18 cellular contexts compared by ENCODE assay signal in the genomic region with DNA sequence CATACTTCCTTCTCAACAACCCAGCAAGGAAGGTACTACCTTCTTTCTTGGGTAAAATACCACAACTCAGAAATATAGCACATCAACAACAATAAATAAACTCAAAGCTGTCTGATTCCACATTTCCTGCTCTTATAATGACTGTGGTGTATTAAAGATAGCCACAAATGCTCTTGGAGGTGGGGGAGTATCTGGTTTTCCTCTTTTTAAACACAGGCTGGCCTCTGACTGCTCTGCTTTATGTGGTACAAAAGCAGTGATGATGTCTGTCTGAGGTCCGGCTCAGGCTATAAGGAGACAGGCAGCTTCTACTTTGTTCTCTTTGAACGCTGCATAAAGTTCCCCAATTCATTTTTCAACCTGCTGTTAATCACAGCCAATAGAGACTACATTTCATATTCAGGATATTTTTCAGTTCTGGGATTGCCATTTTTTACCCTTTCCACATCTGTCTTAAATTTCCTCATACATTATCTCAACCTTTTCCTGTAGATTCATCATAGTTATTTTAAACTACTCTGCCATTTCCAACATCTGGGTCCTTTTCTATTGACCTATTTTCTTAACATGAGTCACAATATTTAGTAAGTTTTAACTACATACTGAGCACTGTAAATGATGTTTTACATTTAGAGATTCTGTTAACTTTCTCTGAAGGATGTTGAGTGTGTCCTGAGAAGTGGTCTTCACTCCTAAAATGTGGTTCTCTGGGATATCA.
DNase-seq lines count a peak whose midpoint lies in the region; ATAC-seq, FAIRE-seq and TF ChIP-seq lines count a peak whose summit lies in the region.
"Had no signal": no experiment of that assay in that cellular context is flagged by ENCODE, and none has a peak within 500 bp of the region (broad histone marks: within the 10 kb centered on the region; RNA-seq: fewer than 3 reads in every experiment).

No MANE protein-coding gene starts in this region.

- H2AK9ac ChIP-seq in IMR-90 (replicated peaks; ENCODE audit: low read depth, low read length, poor library complexity) = no peak overlapping the region

- no peak overlapping the region for H3K56ac ChIP-seq in IMR-90 (ENCODE audit: extremely low read depth, insufficient read depth, low read length)

- H2AK5ac ChIP-seq in IMR-90 (ENCODE audit: low read depth, low read length) = no peak overlapping the region

- H3K9me1 ChIP-seq in IMR-90 (ENCODE audit: insufficient read depth, low read length) = no peaks in the 10 kb centered on the region

- CTCF ChIA-PET in IMR-90 (lab: Yijun Ruan, JAX) = interaction anchor here (0.8 kb wide), 1 partner anchor 9 kb away, joined by 3 read pairs; no protein-coding TSS in a partner anchor

- no peak overlapping the region for H3K14ac ChIP-seq in IMR-90 (replicated peaks; ENCODE audit: low read depth, low read length)

- no peak for ATAC-seq in IMR-90 (ENCODE audit: low read depth)
- no peak for ATAC-seq in GM19463 (IDR thresholded peaks at IDR 0.05; ENCODE audit: unreplicated experiment)
- ATAC-seq in HG03442 (IDR thresholded peaks at IDR 0.05; ENCODE audit: unreplicated experiment) = no peak
- ATAC-seq: natural killer cell treated with Interleukin-12 subunit alpha and Interleukin-12 subunit beta and Interleukin-15 and Interleukin-18, amount 100 ng/mL, for 72 hours had no signal

- H3K4me3 ChIP-seq in BE2C (ENCODE audit: low read depth, low read length) (no peak overlapping the region), IMR-90 (ENCODE audit: insufficient read depth, low read depth, low read length) (no peak overlapping the region), astrocyte (ENCODE audit: insufficient read depth, low read depth, low read length) (no peak overlapping the region), tibial nerve (no peak overlapping the region)
- H3K4me3 ChIP-seq: PC-9 had no signal

- H3K36me3 ChIP-seq in BE2C (no peaks in the 10 kb centered on the region), IMR-90 (ENCODE audit: control insufficient read depth, insufficient read depth, low read length) (no peaks in the 10 kb centered on the region), astrocyte (ENCODE audit: insufficient read depth, low read length) (no peaks in the 10 kb centered on the region), tibial nerve (no peaks in the 10 kb centered on the region)

- POLR2A ChIA-PET in IMR-90 (lab: Charles Lee; ENCODE audit: unreplicated experiment) = no interaction called here

- peak; percentile 9 for FAIRE-seq in astrocyte (lab: Jason Lieb, UNC)

- no peak overlapping the region for H4K91ac ChIP-seq in IMR-90 (ENCODE audit: insufficient read depth, low read depth, low read length)

- H2BK20ac ChIP-seq in IMR-90 (ENCODE audit: low read depth, low read length) = no peak overlapping the region

- H4K8ac ChIP-seq in IMR-90 (ENCODE audit: low read depth in 2 of 2, low read length in 2 of 2) = no peak overlapping the region

- H3K4me1 ChIP-seq in BE2C (peaks cover 17% of the 10 kb centered on the region), IMR-90 (ENCODE audit: control insufficient read depth, insufficient read depth, low read length) (no peaks in the 10 kb centered on the region), astrocyte (ENCODE audit: insufficient read depth, low read length) (peaks cover 7% of the 10 kb centered on the region), tibial nerve (no peaks in the 10 kb centered on the region)

- TF ChIP-seq RAD21 in IMR-90 (IDR thresholded peaks at IDR 0.05; ENCODE audit: low read length) = no peak

- peaks cover 6% of the 10 kb centered on the region for H3K4me1 Mint-ChIP-seq in astrocyte (ENCODE audit: low read depth, unreplicated experiment)
- H3K4me1 Mint-ChIP-seq: activated naive CD8-positive, alpha-beta T cell treated with anti-CD3 and anti-CD28 coated beads, Interleukin-2, amount 10 ng/mL, durations not matched to agents 7 days and 5 days had no signal

- BruUV-seq in IMR-90 (replicated peaks; lab: Mats Ljungman, UMichigan) = no TSS peak

- no peak overlapping the region for H3K18ac ChIP-seq in IMR-90 (ENCODE audit: low read depth, low read length)

- TF ChIP-seq CTCF in BE2C (IDR thresholded peaks at IDR 0.05; ENCODE audit: low read depth, low read length) (no peak), IMR-90 (conservative IDR thresholded peaks at IDR 0.05; ENCODE audit: low read depth, low read length) (no peak), astrocyte (IDR thresholded peaks at IDR 0.05; ENCODE audit: insufficient read depth, low read depth, low read length) (no peak), tibial nerve (IDR thresholded peaks at IDR 0.05) (no peak)

- no peak overlapping the region for H2BK15ac ChIP-seq in IMR-90 (ENCODE audit: low read depth, low read length)

- no peak overlapping the region for H3K27ac Mint-ChIP-seq in astrocyte (ENCODE audit: unreplicated experiment)
- H3K27ac Mint-ChIP-seq: activated naive CD8-positive, alpha-beta T cell treated with anti-CD3 and anti-CD28 coated beads, Interleukin-2, amount 10 ng/mL, durations not matched to agents 7 days and 5 days; natural killer cell treated with Interleukin-12 subunit alpha and Interleukin-12 subunit beta and Interleukin-15 and Interleukin-18, amount 100 ng/mL, for 72 hours had no signal

- WGBS in IMR-90 (ENCODE audit: extremely low coverage in 2 of 2, insufficient read length in 1 of 2), 2 experiments = no CpG with 5 or more reads among the region's 2 CpGs
- 40 to 41% methylated on average over 2 of the region's 2 CpGs for whole genome bisulfite sequencing in tibial nerve, 2 donors

- dilution Hi-C loops in IMR-90 (cut with HindIII; ENCODE audit: low sequenced_read_pairs, unreplicated experiment) = no loop called here

- H3K36me3 Mint-ChIP-seq in astrocyte (ENCODE audit: low read depth, unreplicated experiment) = peaks cover 1% of the 10 kb centered on the region
- H3K36me3 Mint-ChIP-seq: activated naive CD8-positive, alpha-beta T cell treated with anti-CD3 and anti-CD28 coated beads, Interleukin-2, amount 10 ng/mL, durations not matched to agents 7 days and 5 days; natural killer cell treated with Interleukin-12 subunit alpha and Interleukin-12 subunit beta and Interleukin-15 and Interleukin-18, amount 100 ng/mL, for 72 hours had no signal

- in situ Hi-C loops in IMR-90 (cut with MboI; ENCODE audit: low sequenced_read_pairs) = no loop called here

- H3K27me3 ChIP-seq in BE2C (no peaks in the 10 kb centered on the region), IMR-90 (ENCODE audit: control insufficient read depth, insufficient read depth, low read length) (no peaks in the 10 kb centered on the region), astrocyte (ENCODE audit: insufficient read depth, low read length) (no peaks in the 10 kb centered on the region), tibial nerve (no peaks in the 10 kb centered on the region)

- H4K20me1 ChIP-seq in IMR-90 (ENCODE audit: insufficient read depth, low read length) = no peaks in the 10 kb centered on the region
- no peaks in the 10 kb centered on the region for H4K20me1 ChIP-seq in astrocyte (ENCODE audit: insufficient read depth, low read length)

- H2AFZ ChIP-seq in IMR-90 (replicated peaks; ENCODE audit: low read length, poor library complexity) = no peak overlapping the region
- peak overlapping the region; percentile 28 for H2AFZ ChIP-seq in astrocyte (ENCODE audit: low read depth, low read length)
- H2AFZ ChIP-seq: PC-9 had no signal

- H2BK120ac ChIP-seq in IMR-90 (ENCODE audit: low read depth, low read length) = no peak overlapping the region

- DNase-seq in BE2C (peak; percentile 24), IMR-90 (peak; percentile 19), astrocyte (ENCODE audit: low read depth) (peak; percentile 23), iris pigment epithelial cell (ENCODE audit: low read depth) (peak; percentile 12), globus pallidus (ENCODE audit: low spot score) (no peak), tibial nerve (ENCODE audit: low spot score in 2 of 2) (no peak)
- DNase-seq: activated CD4-positive, alpha-beta T cell treated with anti-CD3 and anti-CD28 coated beads, Interleukin-2, amount 50 U/mL, for 48 hours; activated naive CD8-positive, alpha-beta T cell treated with anti-CD3 and anti-CD28 coated beads, Interleukin-2, amount 10 ng/mL, durations not matched to agents 7 days and 5 days; activated T-cell treated with anti-CD3 and anti-CD28 coated beads, Interleukin-2, amount 50 U/mL, for 1 hour; MV-4-11; NCI-H2107; NCI-H69; PC-9; retina had no signal

- no peak overlapping the region for H3K4ac ChIP-seq in IMR-90 (ENCODE audit: low read depth, low read length)

- H3K9ac ChIP-seq in IMR-90 (ENCODE audit: low read depth, low read length) (no peak overlapping the region), astrocyte (ENCODE audit: low read length) (no peak overlapping the region)

- no peak overlapping the region for H2BK5ac ChIP-seq in IMR-90 (ENCODE audit: low read depth, low read length, poor library complexity, severe bottlenecking)

- intact Hi-C loops in IMR-90 (cut with micrococcal nuclease) = loop anchor here (5.0 kb wide), 1 partner anchor 1499 kb away; no protein-coding TSS in a partner anchor

- H3K4me3 Mint-ChIP-seq in astrocyte (ENCODE audit: unreplicated experiment) = no peak overlapping the region
- H3K4me3 Mint-ChIP-seq: activated naive CD8-positive, alpha-beta T cell treated with anti-CD3 and anti-CD28 coated beads, Interleukin-2, amount 10 ng/mL, durations not matched to agents 7 days and 5 days; central memory CD8-positive, alpha-beta T cell; natural killer cell treated with Interleukin-12 subunit alpha and Interleukin-12 subunit beta and Interleukin-15 and Interleukin-18, amount 100 ng/mL, for 72 hours had no signal

- TF ChIP-seq EP300 in tibial nerve (IDR thresholded peaks at IDR 0.05) = no peak

- H3K9me3 ChIP-seq in BE2C (no peaks in the 10 kb centered on the region), IMR-90 (ENCODE audit: control insufficient read depth, insufficient read depth, low read length) (no peaks in the 10 kb centered on the region), astrocyte (ENCODE audit: insufficient read depth, low read depth, low read length) (no peaks in the 10 kb centered on the region), tibial nerve (no peaks in the 10 kb centered on the region)

- no peak overlapping the region for H3K23ac ChIP-seq in IMR-90 (ENCODE audit: low read depth, low read length)

- H3K79me1 ChIP-seq in IMR-90 (ENCODE audit: low read depth in 1 of 2, low read length in 2 of 2) = no peaks in the 10 kb centered on the region

- H3K4me2 ChIP-seq in IMR-90 (ENCODE audit: low read depth, low read length) (no peak overlapping the region), astrocyte (ENCODE audit: low read length) (peak overlapping the region; percentile 47)
- H3K4me2 ChIP-seq: PC-9 had no signal

- TF ChIP-seq POLR2A in IMR-90 (IDR thresholded peaks at IDR 0.05; ENCODE audit: low read depth, low read length) (no peak), tibial nerve (IDR thresholded peaks at IDR 0.05) (no peak)

- no peaks in the 10 kb centered on the region for H3K79me2 ChIP-seq in astrocyte (ENCODE audit: insufficient read depth, low read length)

- H3K9me3 Mint-ChIP-seq in astrocyte (ENCODE audit: unreplicated experiment) = no peaks in the 10 kb centered on the region
- H3K9me3 Mint-ChIP-seq: activated naive CD8-positive, alpha-beta T cell treated with anti-CD3 and anti-CD28 coated beads, Interleukin-2, amount 10 ng/mL, durations not matched to agents 7 days and 5 days; central memory CD8-positive, alpha-beta T cell had no signal

- no peaks in the 10 kb centered on the region for H3K27me3 Mint-ChIP-seq in astrocyte (ENCODE audit: low read depth, unreplicated experiment)
- H3K27me3 Mint-ChIP-seq: activated naive CD8-positive, alpha-beta T cell treated with anti-CD3 and anti-CD28 coated beads, Interleukin-2, amount 10 ng/mL, durations not matched to agents 7 days and 5 days; central memory CD8-positive, alpha-beta T cell; natural killer cell treated with Interleukin-12 subunit alpha and Interleukin-12 subunit beta and Interleukin-15 and Interleukin-18, amount 100 ng/mL, for 72 hours had no signal

- H4K5ac ChIP-seq in IMR-90 (ENCODE audit: low read depth, low read length) = no peak overlapping the region

- H3K27ac ChIP-seq in IMR-90 (ENCODE audit: insufficient read depth, low read length) (no peak overlapping the region), astrocyte (ENCODE audit: low read depth, low read length) (peak overlapping the region; percentile 44), tibial nerve (no peak overlapping the region)
- H3K27ac ChIP-seq: PC-9 had no signal

Comparison
In these comparisons a context has a peak if more than half of its experiments do, and no peak if none do; other contexts are left out.
1. DNase-seq: peak in BE2C (single experiment), IMR-90 (single experiment), astrocyte (single experiment) and iris pigment epithelial cell (single experiment); none in globus pallidus (single experiment) and tibial nerve (0 of 2).